Comparison of ENCODE assay signal across 1 cellular context in genomic region chr7:28291559-28291958, GRCh38.
TF ChIP-seq lines count a peak whose summit lies in the region.

No MANE protein-coding gene starts in this region.

TF ChIP-seq in WTC11, 78 proteins besides CTCF, POLR2A, EP300 and RAD21 (continued from another document and continues in another):
- TF ChIP-seq USF2 (CRISPR knock-in tag; IDR thresholded peaks at IDR 0.05), result no peak
- TF ChIP-seq GTF2I (CRISPR knock-in tag; conservative IDR thresholded peaks at IDR 0.05), result no peak
- peak; percentile 75; the same call in 1 of the 2 replicates for TF ChIP-seq ZNF232 (CRISPR knock-in tag; IDR thresholded peaks at IDR 0.05)
- TF ChIP-seq CREB1 (CRISPR knock-in tag; IDR thresholded peaks at IDR 0.05), result no peak
- TF ChIP-seq ZNF396 (CRISPR knock-in tag; IDR thresholded peaks at IDR 0.05; ENCODE audit: borderline replicate concordance), result no peak
- TF ChIP-seq PRRX2 (CRISPR knock-in tag; IDR thresholded peaks at IDR 0.05), result no peak
- no peak for TF ChIP-seq GRHL2 (CRISPR knock-in tag; IDR thresholded peaks at IDR 0.05; ENCODE audit: insufficient replicate concordance, severe bottlenecking)
- no peak for TF ChIP-seq MXD4 (CRISPR knock-in tag; IDR thresholded peaks at IDR 0.05; ENCODE audit: borderline replicate concordance)
- TF ChIP-seq GABPB1 (CRISPR knock-in tag; IDR thresholded peaks at IDR 0.05), result no peak
- no peak for TF ChIP-seq ZNF671 (CRISPR knock-in tag; IDR thresholded peaks at IDR 0.05)
- TF ChIP-seq HMGA2 (CRISPR knock-in tag; IDR thresholded peaks at IDR 0.05), result no peak
- TF ChIP-seq, protein P1, sequence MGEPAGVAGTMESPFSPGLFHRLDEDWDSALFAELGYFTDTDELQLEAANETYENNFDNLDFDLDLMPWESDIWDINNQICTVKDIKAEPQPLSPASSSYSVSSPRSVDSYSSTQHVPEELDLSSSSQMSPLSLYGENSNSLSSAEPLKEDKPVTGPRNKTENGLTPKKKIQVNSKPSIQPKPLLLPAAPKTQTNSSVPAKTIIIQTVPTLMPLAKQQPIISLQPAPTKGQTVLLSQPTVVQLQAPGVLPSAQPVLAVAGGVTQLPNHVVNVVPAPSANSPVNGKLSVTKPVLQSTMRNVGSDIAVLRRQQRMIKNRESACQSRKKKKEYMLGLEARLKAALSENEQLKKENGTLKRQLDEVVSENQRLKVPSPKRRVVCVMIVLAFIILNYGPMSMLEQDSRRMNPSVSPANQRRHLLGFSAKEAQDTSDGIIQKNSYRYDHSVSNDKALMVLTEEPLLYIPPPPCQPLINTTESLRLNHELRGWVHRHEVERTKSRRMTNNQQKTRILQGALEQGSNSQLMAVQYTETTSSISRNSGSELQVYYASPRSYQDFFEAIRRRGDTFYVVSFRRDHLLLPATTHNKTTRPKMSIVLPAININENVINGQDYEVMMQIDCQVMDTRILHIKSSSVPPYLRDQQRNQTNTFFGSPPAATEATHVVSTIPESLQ (CRISPR knock-in tag; IDR thresholded peaks at IDR 0.05), result no peak
- TF ChIP-seq USF1 (CRISPR knock-in tag; IDR thresholded peaks at IDR 0.05), result peak; percentile 31; the same call in 1 of the 2 replicates
- no peak for TF ChIP-seq SOX15 (CRISPR knock-in tag; IDR thresholded peaks at IDR 0.05)
- TF ChIP-seq, protein P2, sequence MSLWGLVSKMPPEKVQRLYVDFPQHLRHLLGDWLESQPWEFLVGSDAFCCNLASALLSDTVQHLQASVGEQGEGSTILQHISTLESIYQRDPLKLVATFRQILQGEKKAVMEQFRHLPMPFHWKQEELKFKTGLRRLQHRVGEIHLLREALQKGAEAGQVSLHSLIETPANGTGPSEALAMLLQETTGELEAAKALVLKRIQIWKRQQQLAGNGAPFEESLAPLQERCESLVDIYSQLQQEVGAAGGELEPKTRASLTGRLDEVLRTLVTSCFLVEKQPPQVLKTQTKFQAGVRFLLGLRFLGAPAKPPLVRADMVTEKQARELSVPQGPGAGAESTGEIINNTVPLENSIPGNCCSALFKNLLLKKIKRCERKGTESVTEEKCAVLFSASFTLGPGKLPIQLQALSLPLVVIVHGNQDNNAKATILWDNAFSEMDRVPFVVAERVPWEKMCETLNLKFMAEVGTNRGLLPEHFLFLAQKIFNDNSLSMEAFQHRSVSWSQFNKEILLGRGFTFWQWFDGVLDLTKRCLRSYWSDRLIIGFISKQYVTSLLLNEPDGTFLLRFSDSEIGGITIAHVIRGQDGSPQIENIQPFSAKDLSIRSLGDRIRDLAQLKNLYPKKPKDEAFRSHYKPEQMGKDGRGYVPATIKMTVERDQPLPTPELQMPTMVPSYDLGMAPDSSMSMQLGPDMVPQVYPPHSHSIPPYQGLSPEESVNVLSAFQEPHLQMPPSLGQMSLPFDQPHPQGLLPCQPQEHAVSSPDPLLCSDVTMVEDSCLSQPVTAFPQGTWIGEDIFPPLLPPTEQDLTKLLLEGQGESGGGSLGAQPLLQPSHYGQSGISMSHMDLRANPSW (CRISPR knock-in tag; conservative IDR thresholded peaks at IDR 0.05; ENCODE audit: low read depth), result no peak
- no peak for TF ChIP-seq JUN (CRISPR knock-in tag; IDR thresholded peaks at IDR 0.05)
- TF ChIP-seq, protein P3, sequence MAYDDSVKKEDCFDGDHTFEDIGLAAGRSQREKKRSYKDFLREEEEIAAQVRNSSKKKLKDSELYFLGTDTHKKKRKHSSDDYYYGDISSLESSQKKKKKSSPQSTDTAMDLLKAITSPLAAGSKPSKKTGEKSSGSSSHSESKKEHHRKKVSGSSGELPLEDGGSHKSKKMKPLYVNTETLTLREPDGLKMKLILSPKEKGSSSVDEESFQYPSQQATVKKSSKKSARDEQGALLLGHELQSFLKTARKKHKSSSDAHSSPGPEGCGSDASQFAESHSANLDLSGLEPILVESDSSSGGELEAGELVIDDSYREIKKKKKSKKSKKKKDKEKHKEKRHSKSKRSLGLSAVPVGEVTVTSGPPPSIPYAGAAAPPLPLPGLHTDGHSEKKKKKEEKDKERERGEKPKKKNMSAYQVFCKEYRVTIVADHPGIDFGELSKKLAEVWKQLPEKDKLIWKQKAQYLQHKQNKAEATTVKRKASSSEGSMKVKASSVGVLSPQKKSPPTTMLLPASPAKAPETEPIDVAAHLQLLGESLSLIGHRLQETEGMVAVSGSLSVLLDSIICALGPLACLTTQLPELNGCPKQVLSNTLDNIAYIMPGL (CRISPR knock-in tag; IDR thresholded peaks at IDR 0.05), result no peak
- TF ChIP-seq, protein P4, sequence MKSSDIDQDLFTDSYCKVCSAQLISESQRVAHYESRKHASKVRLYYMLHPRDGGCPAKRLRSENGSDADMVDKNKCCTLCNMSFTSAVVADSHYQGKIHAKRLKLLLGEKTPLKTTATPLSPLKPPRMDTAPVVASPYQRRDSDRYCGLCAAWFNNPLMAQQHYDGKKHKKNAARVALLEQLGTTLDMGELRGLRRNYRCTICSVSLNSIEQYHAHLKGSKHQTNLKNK (CRISPR knock-in tag; IDR thresholded peaks at IDR 0.05), result no peak
- 0 out of 2 replicates have a peak, but pooled peaks have one; percentile 37 for TF ChIP-seq ZBTB43 (CRISPR knock-in tag; IDR thresholded peaks at IDR 0.05)
- TF ChIP-seq ATF1 (CRISPR knock-in tag; IDR thresholded peaks at IDR 0.05), result no peak
- no peak for TF ChIP-seq ELF4 (CRISPR knock-in tag; IDR thresholded peaks at IDR 0.05; ENCODE audit: low read depth)
- 0 out of 2 replicates have a peak, but pooled peaks have one; percentile 37 for TF ChIP-seq CREM (CRISPR knock-in tag; IDR thresholded peaks at IDR 0.05)
- no peak for TF ChIP-seq ZNF317 (CRISPR knock-in tag; IDR thresholded peaks at IDR 0.05; ENCODE audit: borderline replicate concordance, low read depth)
- no peak for TF ChIP-seq NR3C1 (CRISPR knock-in tag; conservative IDR thresholded peaks at IDR 0.05; ENCODE audit: low read depth)
- no peak for TF ChIP-seq KAT7 (CRISPR knock-in tag; IDR thresholded peaks at IDR 0.05; ENCODE audit: borderline replicate concordance)
- TF ChIP-seq FOXJ3 (CRISPR knock-in tag; IDR thresholded peaks at IDR 0.05; ENCODE audit: borderline replicate concordance), result no peak
- TF ChIP-seq, protein P5, sequence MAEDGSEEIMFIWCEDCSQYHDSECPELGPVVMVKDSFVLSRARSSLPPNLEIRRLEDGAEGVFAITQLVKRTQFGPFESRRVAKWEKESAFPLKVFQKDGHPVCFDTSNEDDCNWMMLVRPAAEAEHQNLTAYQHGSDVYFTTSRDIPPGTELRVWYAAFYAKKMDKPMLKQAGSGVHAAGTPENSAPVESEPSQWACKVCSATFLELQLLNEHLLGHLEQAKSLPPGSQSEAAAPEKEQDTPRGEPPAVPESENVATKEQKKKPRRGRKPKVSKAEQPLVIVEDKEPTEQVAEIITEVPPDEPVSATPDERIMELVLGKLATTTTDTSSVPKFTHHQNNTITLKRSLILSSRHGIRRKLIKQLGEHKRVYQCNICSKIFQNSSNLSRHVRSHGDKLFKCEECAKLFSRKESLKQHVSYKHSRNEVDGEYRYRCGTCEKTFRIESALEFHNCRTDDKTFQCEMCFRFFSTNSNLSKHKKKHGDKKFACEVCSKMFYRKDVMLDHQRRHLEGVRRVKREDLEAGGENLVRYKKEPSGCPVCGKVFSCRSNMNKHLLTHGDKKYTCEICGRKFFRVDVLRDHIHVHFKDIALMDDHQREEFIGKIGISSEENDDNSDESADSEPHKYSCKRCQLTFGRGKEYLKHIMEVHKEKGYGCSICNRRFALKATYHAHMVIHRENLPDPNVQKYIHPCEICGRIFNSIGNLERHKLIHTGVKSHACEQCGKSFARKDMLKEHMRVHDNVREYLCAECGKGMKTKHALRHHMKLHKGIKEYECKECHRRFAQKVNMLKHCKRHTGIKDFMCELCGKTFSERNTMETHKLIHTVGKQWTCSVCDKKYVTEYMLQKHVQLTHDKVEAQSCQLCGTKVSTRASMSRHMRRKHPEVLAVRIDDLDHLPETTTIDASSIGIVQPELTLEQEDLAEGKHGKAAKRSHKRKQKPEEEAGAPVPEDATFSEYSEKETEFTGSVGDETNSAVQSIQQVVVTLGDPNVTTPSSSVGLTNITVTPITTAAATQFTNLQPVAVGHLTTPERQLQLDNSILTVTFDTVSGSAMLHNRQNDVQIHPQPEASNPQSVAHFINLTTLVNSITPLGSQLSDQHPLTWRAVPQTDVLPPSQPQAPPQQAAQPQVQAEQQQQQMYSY (CRISPR knock-in tag; IDR thresholded peaks at IDR 0.05), result no peak
- TF ChIP-seq TEAD1 (CRISPR knock-in tag; IDR thresholded peaks at IDR 0.05), result peak; percentile 99
- TF ChIP-seq SMAD4 (CRISPR knock-in tag; IDR thresholded peaks at IDR 0.05), result no peak
- TF ChIP-seq, protein P6, sequence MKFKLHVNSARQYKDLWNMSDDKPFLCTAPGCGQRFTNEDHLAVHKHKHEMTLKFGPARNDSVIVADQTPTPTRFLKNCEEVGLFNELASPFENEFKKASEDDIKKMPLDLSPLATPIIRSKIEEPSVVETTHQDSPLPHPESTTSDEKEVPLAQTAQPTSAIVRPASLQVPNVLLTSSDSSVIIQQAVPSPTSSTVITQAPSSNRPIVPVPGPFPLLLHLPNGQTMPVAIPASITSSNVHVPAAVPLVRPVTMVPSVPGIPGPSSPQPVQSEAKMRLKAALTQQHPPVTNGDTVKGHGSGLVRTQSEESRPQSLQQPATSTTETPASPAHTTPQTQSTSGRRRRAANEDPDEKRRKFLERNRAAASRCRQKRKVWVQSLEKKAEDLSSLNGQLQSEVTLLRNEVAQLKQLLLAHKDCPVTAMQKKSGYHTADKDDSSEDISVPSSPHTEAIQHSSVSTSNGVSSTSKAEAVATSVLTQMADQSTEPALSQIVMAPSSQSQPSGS (CRISPR knock-in tag; IDR thresholded peaks at IDR 0.05; ENCODE audit: borderline replicate concordance, low read depth), result no peak
- TF ChIP-seq ATF3 (CRISPR knock-in tag; conservative IDR thresholded peaks at IDR 0.05), result no peak
- TF ChIP-seq, protein P7, sequence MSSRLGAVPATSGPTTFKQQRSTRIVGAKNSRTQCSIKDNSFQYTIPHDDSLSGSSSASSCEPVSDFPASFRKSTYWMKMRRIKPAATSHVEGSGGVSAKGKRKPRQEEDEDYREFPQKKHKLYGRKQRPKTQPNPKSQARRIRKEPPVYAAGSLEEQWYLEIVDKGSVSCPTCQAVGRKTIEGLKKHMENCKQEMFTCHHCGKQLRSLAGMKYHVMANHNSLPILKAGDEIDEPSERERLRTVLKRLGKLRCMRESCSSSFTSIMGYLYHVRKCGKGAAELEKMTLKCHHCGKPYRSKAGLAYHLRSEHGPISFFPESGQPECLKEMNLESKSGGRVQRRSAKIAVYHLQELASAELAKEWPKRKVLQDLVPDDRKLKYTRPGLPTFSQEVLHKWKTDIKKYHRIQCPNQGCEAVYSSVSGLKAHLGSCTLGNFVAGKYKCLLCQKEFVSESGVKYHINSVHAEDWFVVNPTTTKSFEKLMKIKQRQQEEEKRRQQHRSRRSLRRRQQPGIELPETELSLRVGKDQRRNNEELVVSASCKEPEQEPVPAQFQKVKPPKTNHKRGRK (CRISPR knock-in tag; IDR thresholded peaks at IDR 0.05; ENCODE audit: borderline replicate concordance), result no peak
- TF ChIP-seq ZBTB21 (CRISPR knock-in tag; IDR thresholded peaks at IDR 0.05; ENCODE audit: borderline replicate concordance), result no peak
- TF ChIP-seq E2F4 (CRISPR knock-in tag; IDR thresholded peaks at IDR 0.05; ENCODE audit: borderline replicate concordance, low read depth), result no peak
- TF ChIP-seq SP1 (CRISPR knock-in tag; conservative IDR thresholded peaks at IDR 0.05), result peak; percentile 60
- TF ChIP-seq NFE2L1 (CRISPR knock-in tag; IDR thresholded peaks at IDR 0.05), result peak; percentile 77; the same call in 1 of the 2 replicates
- peak; percentile 51; the same call in 1 of the 2 replicates for TF ChIP-seq ZNF423 (CRISPR knock-in tag; IDR thresholded peaks at IDR 0.05)
- no peak for TF ChIP-seq NFATC4 (CRISPR knock-in tag; IDR thresholded peaks at IDR 0.05)
- no peak for TF ChIP-seq TCF7 (CRISPR knock-in tag; IDR thresholded peaks at IDR 0.05; ENCODE audit: low read depth)
- no peak for TF ChIP-seq E2F1 (CRISPR knock-in tag; IDR thresholded peaks at IDR 0.05)
